In genomic region chr19:8004001-8004400, GRCh38 we compare ENCODE assay signal across 9 cellular contexts. TPM values are rescaled to one million over a fixed set of nuclear protein-coding genes. Genes with fewer than 3 reads are reported as not detected.
DNase-seq lines count a peak whose midpoint lies in the region; ATAC-seq and TF ChIP-seq lines count a peak whose summit lies in the region.
"Had no signal": no experiment of that assay in that cellular context is flagged by ENCODE, and none has a peak within 500 bp of the region (broad histone marks: within the 10 kb centered on the region; RNA-seq: fewer than 3 reads in every experiment).

No MANE protein-coding gene starts in this region.

- no peak for ATAC-seq in stimulated activated naive CD8-positive, alpha-beta T cell treated with anti-CD3 and anti-CD28 coated beads, Interleukin-15, Interleukin-2, amounts not matched to agents 100 U/mL and 50 U/mL, for 24 hours
- ATAC-seq in HG02642 (IDR thresholded peaks at IDR 0.05; ENCODE audit: poor library complexity, unreplicated experiment) (no peak), omental fat pad (ENCODE audit: low FRiP score) (no peak)

- H3K36me3 ChIP-seq in mesodermal cell (ENCODE audit: control insufficient read depth, insufficient read depth, low read length), result peaks cover 33% of the 10 kb centered on the region

- in situ Hi-C loops in astrocyte of the spinal cord (cut with HindIII; ENCODE audit: low sequenced_read_pairs), result no loop called here

- peaks cover 50% of the 10 kb centered on the region for H3K4me1 Mint-ChIP-seq in stimulated activated naive CD8-positive, alpha-beta T cell treated with anti-CD3 and anti-CD28 coated beads, Interleukin-15, Interleukin-2, amounts not matched to agents 100 ng/mL and 50 ng/mL, for 24 hours (ENCODE audit: low read depth)

- H3K4me1 ChIP-seq in mesodermal cell (ENCODE audit: control insufficient read depth, insufficient read depth, low read length, poor library complexity, severe bottlenecking), result peaks cover 11% of the 10 kb centered on the region

- no peak for TF ChIP-seq CTCF in astrocyte of the spinal cord (IDR thresholded peaks at IDR 0.05; ENCODE audit: low read depth, low read length)
- TF ChIP-seq CTCF in omental fat pad (IDR thresholded peaks at IDR 0.05), result no peak

- no peak overlapping the region for H3K27ac ChIP-seq in mesodermal cell (ENCODE audit: low read depth, low read length, severe bottlenecking)

- peaks cover 18% of the 10 kb centered on the region for H3K36me3 Mint-ChIP-seq in stimulated activated naive CD8-positive, alpha-beta T cell treated with anti-CD3 and anti-CD28 coated beads, Interleukin-15, Interleukin-2, amounts not matched to agents 100 ng/mL and 50 ng/mL, for 24 hours (ENCODE audit: low read depth)

- peak overlapping the region; percentile 95 for H3K4me3 Mint-ChIP-seq in stimulated activated naive CD8-positive, alpha-beta T cell treated with anti-CD3 and anti-CD28 coated beads, Interleukin-15, Interleukin-2, amounts not matched to agents 100 ng/mL and 50 ng/mL, for 24 hours

- H3K27ac Mint-ChIP-seq in stimulated activated naive CD8-positive, alpha-beta T cell treated with anti-CD3 and anti-CD28 coated beads, Interleukin-15, Interleukin-2, amounts not matched to agents 100 ng/mL and 50 ng/mL, for 24 hours, result peak overlapping the region; percentile 86

- no peaks in the 10 kb centered on the region for H3K9me3 Mint-ChIP-seq in stimulated activated naive CD8-positive, alpha-beta T cell treated with anti-CD3 and anti-CD28 coated beads, Interleukin-15, Interleukin-2, amounts not matched to agents 100 ng/mL and 50 ng/mL, for 24 hours

- no peaks in the 10 kb centered on the region for H3K27me3 Mint-ChIP-seq in stimulated activated naive CD8-positive, alpha-beta T cell treated with anti-CD3 and anti-CD28 coated beads, Interleukin-15, Interleukin-2, amounts not matched to agents 100 ng/mL and 50 ng/mL, for 24 hours

- DNase-seq in stimulated activated naive CD8-positive, alpha-beta T cell treated with anti-CD3 and anti-CD28 coated beads, Interleukin-15, Interleukin-2, amounts not matched to agents 100 U/mL and 50 U/mL, for 24 hours, result no peak
- DNase-seq in astrocyte of the spinal cord (ENCODE audit: low read depth, low spot score) (no peak), NCI-H2081 (lab: John Stamatoyannopoulos, UW) (no peak), omental fat pad (ENCODE audit: low spot score) (no peak), OCI-M2 (lab: John Stamatoyannopoulos, UW; ENCODE audit: unreplicated experiment) (no peak)
- DNase-seq: SHP77 had no signal

- H3K4me3 ChIP-seq in astrocyte of the spinal cord (ENCODE audit: low read depth, low read length) (peak overlapping the region; percentile 73), mesodermal cell (ENCODE audit: extremely low read depth, insufficient read depth, low read length, poor library complexity, severe bottlenecking) (peak overlapping the region; percentile 82)

- H3K9me3 ChIP-seq in mesodermal cell (ENCODE audit: control insufficient read depth, low read length), result no peaks in the 10 kb centered on the region

- 85 to 92% methylated on average over 2 to 6 of the region's 6 CpGs for WGBS in mesodermal cell (ENCODE audit: insufficient coverage in 2 of 2), 2 experiments

RNA-seq across cellular contexts. Expression of gene ELAVL1, which starts 1.4 kb away (rescaled TPM):
- 135 TPM for polyA plus RNA-seq in mesodermal cell (2013, experiment 1 of 2)
- polyA plus RNA-seq in mesodermal cell (2013, experiment 2 of 2), result 121 TPM
- 10 to 100 TPM; 23.7 to 41.1 (median 30.3) TPM for total RNA-seq in omental fat pad

RNA-seq across cellular contexts. Expression of gene CCL25, which starts 48.6 kb away (rescaled TPM):
- not detected for polyA plus RNA-seq in mesodermal cell (2013, experiment 1 of 2)
- not detected for polyA plus RNA-seq in mesodermal cell (2013, experiment 2 of 2)
- not detected for total RNA-seq in omental fat pad
